Comparison of ENCODE assay signal across 8 cellular contexts in genomic region chr7:140304071-140304799, GRCh38.
DNase-seq lines count a peak whose midpoint lies in the region; ATAC-seq and TF ChIP-seq lines count a peak whose summit lies in the region.

No MANE protein-coding gene starts in this region.

- TF ChIP-seq EP300 in SK-N-SH (IDR thresholded peaks at IDR 0.05; ENCODE audit: borderline replicate concordance in 1 of 2, low read depth in 1 of 2, low read length in 1 of 2): no peak

- TF ChIP-seq RAD21 in SK-N-SH (IDR thresholded peaks at IDR 0.05; ENCODE audit: low read length): peak; percentile 58

- WGBS in SK-N-SH (ENCODE audit: low lambda C conversion rate): 90% methylated on average over 7 of the region's 7 CpGs

- H3K4me2 ChIP-seq in SK-N-SH: no peak overlapping the region

- H3K9ac ChIP-seq in SK-N-SH: no peak overlapping the region

- intact Hi-C loops in mucosa of descending colon (cut with DNase I, micrococcal nuclease): no loop called here

- POLR2A ChIA-PET in SK-N-SH (lab: Yijun Ruan, JAX): no interaction called here

- H3K27ac ChIP-seq in SK-N-SH (ENCODE audit: low read depth in 2 of 2, low read length in 1 of 2): no peak overlapping the region

- H4K20me1 ChIP-seq in SK-N-SH (ENCODE audit: insufficient read depth): no peaks in the 10 kb centered on the region

- no peak overlapping the region for H2AFZ ChIP-seq in SK-N-SH (ENCODE audit: low read depth)

- H3K4me1 ChIP-seq in SK-N-SH (ENCODE audit: control insufficient read depth in 1 of 2, insufficient read depth in 2 of 2, low read depth in 1 of 2, low read length in 1 of 2) (no peaks in the 10 kb centered on the region), mucosa of descending colon (ENCODE audit: low read depth) (peaks cover 21% of the 10 kb centered on the region)

- no peaks in the 10 kb centered on the region for H3F3A ChIP-seq in SK-N-SH (replicated peaks; ENCODE audit: insufficient read depth)

- H3K79me2 ChIP-seq in SK-N-SH (ENCODE audit: insufficient read depth): no peaks in the 10 kb centered on the region

- no peaks in the 10 kb centered on the region for H3K9me2 ChIP-seq in SK-N-SH

- no peaks in the 10 kb centered on the region for H3K36me3 Mint-ChIP-seq in central memory CD8-positive, alpha-beta T cell (ENCODE audit: insufficient read depth)

- H3K4me1 Mint-ChIP-seq in central memory CD8-positive, alpha-beta T cell: peaks cover 5% of the 10 kb centered on the region

- DNase-seq in DMS 273 treated with DMSO at 0.1 percent for 48 hours (lab: John Stamatoyannopoulos, UW) (peak; percentile 51), SK-N-SH (peak; percentile 46), mucosa of descending colon (peak in 1 of 3 donors; percentile 34), MG63 (no peak), NCI-H526 treated with DMSO at 0.1 percent for 48 hours (lab: John Stamatoyannopoulos, UW) (no peak), SHP77 (lab: John Stamatoyannopoulos, UW) (no peak)
- DNase-seq in central memory CD8-positive, alpha-beta T cell (ENCODE audit: low spot score in 2 of 2): peak in 1 of 2 donors; percentile 21

- H3K4me3 ChIP-seq in SK-N-SH (ENCODE audit: low read depth in 2 of 2, low read length in 1 of 2) (no peak overlapping the region), mucosa of descending colon (no peak overlapping the region), MG63 (no peak overlapping the region)

- H3K27me3 ChIP-seq in SK-N-SH (ENCODE audit: insufficient read depth) (0 out of 2 replicates have a peak, but pooled peaks cover 8% of the 10 kb centered on the region), MG63 (no peaks in the 10 kb centered on the region)

- no peak overlapping the region for H3K4me3 Mint-ChIP-seq in central memory CD8-positive, alpha-beta T cell

- H3K36me3 ChIP-seq in SK-N-SH (replicated peaks in 1 of 2; ENCODE audit: control insufficient read depth in 1 of 2, insufficient read depth in 2 of 2, low read length in 1 of 2) (no peaks in the 10 kb centered on the region), mucosa of descending colon (ENCODE audit: low read depth) (no peaks in the 10 kb centered on the region), MG63 (no peaks in the 10 kb centered on the region)

- H3K27ac Mint-ChIP-seq in central memory CD8-positive, alpha-beta T cell (ENCODE audit: low read depth): no peak overlapping the region

- 0 out of 2 replicates have a peak, but pooled peaks have one; percentile 22 for TF ChIP-seq CTCF in SK-N-SH (IDR thresholded peaks at IDR 0.05)
- no peak for TF ChIP-seq CTCF in mucosa of descending colon (IDR thresholded peaks at IDR 0.05)

- H3K9me3 ChIP-seq in SK-N-SH: no peaks in the 10 kb centered on the region
- H3K9me3 ChIP-seq in mucosa of descending colon: no peaks in the 10 kb centered on the region
- no peaks in the 10 kb centered on the region for H3K9me3 ChIP-seq in MG63

- peaks cover 14% of the 10 kb centered on the region for H3K27me3 Mint-ChIP-seq in central memory CD8-positive, alpha-beta T cell

- CTCF ChIA-PET in SK-N-SH (lab: Yijun Ruan, JAX): interaction anchor here (1.0 to 2.0 kb wide), 3 partner anchors 22 to 54 kb away, joined by 3 to 8 read pairs (median 4); no protein-coding TSS in a partner anchor

- H3K9me3 Mint-ChIP-seq in central memory CD8-positive, alpha-beta T cell: no peaks in the 10 kb centered on the region

- ATAC-seq in GM21825 (IDR thresholded peaks at IDR 0.05; ENCODE audit: unreplicated experiment) (peak; percentile 50), mucosa of descending colon (peak; percentile 80)
- ATAC-seq in central memory CD8-positive, alpha-beta T cell (replicated peaks; ENCODE audit: extremely low read depth, poor library complexity, severe bottlenecking): peak; percentile 95

TF ChIP-seq in SK-N-SH, 30 proteins besides CTCF, POLR2A, EP300 and RAD21:
- TF ChIP-seq USF1 (IDR thresholded peaks at IDR 0.05; ENCODE audit: borderline replicate concordance, low read depth): no peak
- TF ChIP-seq MAX (IDR thresholded peaks at IDR 0.05; ENCODE audit: low read depth): no peak
- TF ChIP-seq ELF1 (IDR thresholded peaks at IDR 0.05): no peak
- no peak for TF ChIP-seq ZBTB33 (IDR thresholded peaks at IDR 0.05; ENCODE audit: borderline replicate concordance, low read depth)
- TF ChIP-seq GABPA (IDR thresholded peaks at IDR 0.05; ENCODE audit: low read depth): no peak
- TF ChIP-seq FOSL2 (IDR thresholded peaks at IDR 0.05; ENCODE audit: borderline replicate concordance, low read depth): no peak
- no peak for TF ChIP-seq MEF2A (IDR thresholded peaks at IDR 0.05; ENCODE audit: borderline replicate concordance, low read depth)
- no peak for TF ChIP-seq RXRA (IDR thresholded peaks at IDR 0.05; ENCODE audit: borderline replicate concordance, low read depth)
- TF ChIP-seq NRF1 (IDR thresholded peaks at IDR 0.05; ENCODE audit: low read depth, low read length): no peak
- no peak for TF ChIP-seq IRF3 (IDR thresholded peaks at IDR 0.05; ENCODE audit: low read depth, low read length)
- no peak for TF ChIP-seq FOXJ3 (CRISPR knock-in tag; IDR thresholded peaks at IDR 0.05)
- TF ChIP-seq USF2 (IDR thresholded peaks at IDR 0.05; ENCODE audit: borderline replicate concordance, low read depth, low read length): no peak
- no peak for TF ChIP-seq TEAD4 (IDR thresholded peaks at IDR 0.05; ENCODE audit: borderline replicate concordance, insufficient read depth)
- TF ChIP-seq PBX3 (IDR thresholded peaks at IDR 0.05): no peak
TF ChIP-seq in SK-N-SH: peak in this region for 0.

Comparison
In these comparisons a context has a peak if more than half of its experiments do, and no peak if none do; other contexts are left out.
1. DNase-seq: peak in DMS 273 treated with DMSO at 0.1 percent for 48 hours (single experiment) and SK-N-SH (single experiment); none in MG63 (single experiment), NCI-H526 treated with DMSO at 0.1 percent for 48 hours (single experiment) and SHP77 (0 of 2).
2. Peak in every context shown above with its lines, with median percentiles within 50 percentile points of each other: ATAC-seq.